24 cellular contexts compared by ENCODE assay signal in the genomic region with DNA sequence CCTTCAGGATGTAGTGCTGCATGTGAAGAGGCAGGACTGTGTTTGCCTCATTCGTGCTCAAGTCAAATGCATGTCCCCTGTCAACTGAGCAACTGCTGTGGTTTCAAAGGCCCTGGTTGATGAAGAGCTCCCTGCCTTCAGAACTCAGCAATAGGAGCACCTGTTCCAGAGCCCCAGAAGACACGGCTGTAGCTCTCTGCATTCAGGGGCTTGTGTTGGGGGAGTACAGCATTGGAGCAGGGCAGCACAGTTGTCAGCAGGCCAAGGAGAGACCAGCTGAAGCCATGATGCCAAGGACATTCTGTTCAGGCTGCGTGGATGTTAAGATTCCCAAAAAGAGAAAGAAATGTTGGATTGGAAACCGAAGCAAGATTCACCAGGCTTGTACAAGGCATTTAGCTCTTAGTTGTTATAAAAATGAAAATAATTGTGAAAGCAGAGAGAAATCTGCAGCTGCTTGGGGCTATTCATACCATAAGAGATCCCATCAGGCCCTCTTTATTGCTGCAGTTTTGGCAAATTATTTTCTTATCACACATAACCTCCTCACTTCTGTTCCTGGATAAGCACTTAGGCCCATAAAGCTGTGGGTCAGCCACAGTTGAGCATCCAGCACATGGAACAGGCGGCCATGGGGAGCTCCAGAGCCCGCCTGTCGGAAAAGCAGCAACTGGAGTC.
"Had no signal": no experiment of that assay in that cellular context is flagged by ENCODE, and none has a peak within 500 bp of the region (broad histone marks: within the 10 kb centered on the region; RNA-seq: fewer than 3 reads in every experiment).

No MANE protein-coding gene starts in this region.

- H3K36me3 ChIP-seq: adrenal gland had no signal

- H3K27me3 ChIP-seq: adrenal gland had no signal

- H3K4me1 ChIP-seq: adrenal gland had no signal

- H3K4me3 ChIP-seq: adrenal gland had no signal

- H3K4me1 Mint-ChIP-seq: activated naive CD8-positive, alpha-beta T cell treated with anti-CD3 and anti-CD28 coated beads, Interleukin-2, amount 10 ng/mL, durations not matched to agents 7 days and 5 days; WTC11 had no signal

- H3K9me3 Mint-ChIP-seq: activated naive CD8-positive, alpha-beta T cell treated with anti-CD3 and anti-CD28 coated beads, Interleukin-2, amount 10 ng/mL, durations not matched to agents 7 days and 5 days; T-helper 1 cell treated with Interleukin-12 subunit alpha and Interleukin-12 subunit beta and Interleukin-4 antibody, amounts not matched to agents 30 μg/mL and 1 μg/mL, for 36 hours had no signal

- H3K27ac Mint-ChIP-seq: activated CD8-positive, alpha-beta T cell treated with anti-CD3 and anti-CD28 coated beads, Interleukin-2, amount 10 ng/mL, durations not matched to agents 7 days and 5 days; activated naive CD8-positive, alpha-beta T cell treated with anti-CD3 and anti-CD28 coated beads, Interleukin-2, amount 10 ng/mL, durations not matched to agents 7 days and 5 days; T-helper 1 cell treated with Interleukin-12 subunit alpha and Interleukin-12 subunit beta and Interleukin-4 antibody, amounts not matched to agents 30 μg/mL and 1 μg/mL, for 36 hours; WTC11 had no signal

- H3K9me3 ChIP-seq: adrenal gland had no signal

- H3K27ac ChIP-seq: adrenal gland had no signal

- H3K27me3 Mint-ChIP-seq: activated naive CD8-positive, alpha-beta T cell treated with anti-CD3 and anti-CD28 coated beads, Interleukin-2, amount 10 ng/mL, durations not matched to agents 7 days and 5 days had no signal

- H3K4me3 Mint-ChIP-seq: activated CD8-positive, alpha-beta T cell treated with anti-CD3 and anti-CD28 coated beads, Interleukin-2, amount 10 ng/mL, durations not matched to agents 7 days and 5 days; activated naive CD8-positive, alpha-beta T cell treated with anti-CD3 and anti-CD28 coated beads, Interleukin-2, amount 10 ng/mL, durations not matched to agents 7 days and 5 days; T-helper 1 cell treated with Interleukin-12 subunit alpha and Interleukin-12 subunit beta and Interleukin-4 antibody, amounts not matched to agents 30 μg/mL and 1 μg/mL, for 36 hours; WTC11 had no signal

- DNase-seq: activated CD4-positive, alpha-beta T cell treated with anti-CD3 and anti-CD28 coated beads for 48 hours; activated CD4-positive, alpha-beta T cell treated with anti-CD3 and anti-CD28 coated beads, Interleukin-2, amount 50 U/mL, for 4 hours; activated CD4-positive, CD25-positive, alpha-beta regulatory T cell treated with anti-CD3 and anti-CD28 coated beads, Interleukin-2, amount 50 U/mL, for 72 hours; activated CD8-positive, alpha-beta memory T cell treated with anti-CD3 and anti-CD28 coated beads, Interleukin-2, amount 50 U/mL, for 48 hours; activated CD8-positive, alpha-beta T cell treated with anti-CD3 and anti-CD28 coated beads, Interleukin-2, amount 10 ng/mL, durations not matched to agents 7 days and 5 days; activated naive CD4-positive, alpha-beta T cell treated with anti-CD3 and anti-CD28 coated beads, Interleukin-2, amount 50 U/mL, for 16 hours; activated naive CD8-positive, alpha-beta T cell treated with anti-CD3 and anti-CD28 coated beads, Interleukin-2, amount 10 ng/mL, durations not matched to agents 7 days and 5 days; activated T-cell treated with anti-CD3 and anti-CD28 coated beads, Interleukin-2, amount 50 U/mL, for 1 hour; adrenal gland; Kasumi-1; KBM-7; NCI-H1048; NCI-H1930; NCI-H2107; NCI-H2171 treated with DMSO at 0.1 percent for 48 hours; NCI-H226; NCI-H510A; NK-92 treated with Interleukin-12 subunit alpha and Interleukin-12 subunit beta, amount 100 ng/mL, for 24 hours; OCI-M1; RPMI8226 had no signal

- H3K36me3 Mint-ChIP-seq: activated naive CD8-positive, alpha-beta T cell treated with anti-CD3 and anti-CD28 coated beads, Interleukin-2, amount 10 ng/mL, durations not matched to agents 7 days and 5 days; WTC11 had no signal

- ATAC-seq: activated CD8-positive, alpha-beta T cell treated with anti-CD3 and anti-CD28 coated beads, Interleukin-2, amount 10 ng/mL, durations not matched to agents 7 days and 5 days; Panc1; Right ventricle myocardium inferior; WTC11 had no signal
